34 cellular contexts compared by ENCODE assay signal in the genomic region with DNA sequence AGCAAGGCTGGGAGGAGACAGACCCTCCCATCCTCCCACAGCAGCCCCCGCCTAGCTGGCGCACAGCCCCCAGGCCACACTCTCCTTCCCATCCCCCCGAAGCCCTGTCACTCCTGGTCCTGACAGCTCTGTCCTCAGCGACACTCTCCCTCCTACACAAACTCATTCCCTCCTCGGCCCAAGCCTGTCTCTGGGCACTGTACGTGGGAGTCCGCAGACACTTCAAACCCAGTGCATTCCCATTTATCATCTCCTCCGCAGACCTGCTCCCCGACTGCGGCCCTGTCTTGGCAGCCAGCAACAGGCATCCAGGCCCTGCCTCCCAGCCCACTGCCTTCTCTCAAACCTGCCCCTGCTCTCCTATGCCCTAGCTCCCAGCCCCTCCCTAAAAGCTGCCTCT. TPM values are rescaled to one million over a fixed set of nuclear protein-coding genes. Genes with fewer than 3 reads are reported as not detected.
DNase-seq lines count a peak whose midpoint lies in the region; ATAC-seq and TF ChIP-seq lines count a peak whose summit lies in the region.
"Had no signal": no experiment of that assay in that cellular context is flagged by ENCODE, and none has a peak within 500 bp of the region (broad histone marks: within the 10 kb centered on the region; RNA-seq: fewer than 3 reads in every experiment).

No MANE protein-coding gene starts in this region.

- H3K9me3 Mint-ChIP-seq in activated CD4-positive, alpha-beta T cell treated with anti-CD3 and anti-CD28 coated beads for 36 hours (ENCODE audit: low read depth): no peaks in the 10 kb centered on the region
- H3K9me3 Mint-ChIP-seq: activated naive CD4-positive, alpha-beta T cell treated with anti-CD3 and anti-CD28 coated beads, Interleukin-2, amount 50 U/mL, for 72 hours; CD8-positive, alpha-beta memory T cell; central memory CD8-positive, alpha-beta T cell; dendritic cell treated with granulocyte-macrophage colony-stimulating factor and Interleukin-4, amounts not matched to agents 40 ng/mL and 50 ng/mL, for 4 days; naive thymus-derived CD8-positive, alpha-beta T cell; stimulated activated naive CD8-positive, alpha-beta T cell treated with anti-CD3 and anti-CD28 coated beads, Interleukin-15, Interleukin-2, amounts not matched to agents 100 ng/mL and 50 ng/mL, for 24 hours had no signal

- no peak for ATAC-seq in activated CD4-positive, alpha-beta T cell treated with anti-CD3 and anti-CD28 coated beads for 36 hours
- ATAC-seq: activated naive CD4-positive, alpha-beta T cell treated with anti-CD3 and anti-CD28 coated beads, Interleukin-2, amount 50 U/mL, for 72 hours; foreskin keratinocyte; naive thymus-derived CD8-positive, alpha-beta T cell; PC-3 had no signal

- H3K27ac ChIP-seq in GM23248 (no peak overlapping the region), smooth muscle cell (ENCODE audit: low read depth) (no peak overlapping the region)
- H3K27ac ChIP-seq: ascending aorta, esophagus muscularis mucosa, foreskin keratinocyte, right atrium auricular region, SK-N-MC, spleen had no signal

- POLR2A ChIA-PET in activated CD4-positive, alpha-beta T cell treated with anti-CD3 and anti-CD28 coated beads for 36 hours (lab: Charles Lee): no interaction called here

- H4K20me1 ChIP-seq in GM23248 (ENCODE audit: insufficient read depth): no peaks in the 10 kb centered on the region
- no peaks in the 10 kb centered on the region for H4K20me1 ChIP-seq in smooth muscle cell (ENCODE audit: low read depth)

- H3K27me3 ChIP-seq in GM23248 (replicated peaks; ENCODE audit: insufficient read depth): no peaks in the 10 kb centered on the region; the same call in 1 of the 2 replicates
- no peaks in the 10 kb centered on the region for H3K27me3 ChIP-seq in neuron (ENCODE audit: insufficient read depth, low read length)
- peaks cover 53% of the 10 kb centered on the region for H3K27me3 ChIP-seq in smooth muscle cell (ENCODE audit: low read depth)
- H3K27me3 ChIP-seq: ascending aorta, BE2C, right atrium auricular region had no signal

- H3K4me3 Mint-ChIP-seq in activated CD4-positive, alpha-beta T cell treated with anti-CD3 and anti-CD28 coated beads for 36 hours: no peak overlapping the region
- H3K4me3 Mint-ChIP-seq: CD8-positive, alpha-beta memory T cell; central memory CD8-positive, alpha-beta T cell; dendritic cell treated with granulocyte-macrophage colony-stimulating factor and Interleukin-4, amounts not matched to agents 40 ng/mL and 50 ng/mL, for 4 days; naive thymus-derived CD8-positive, alpha-beta T cell; stimulated activated naive CD8-positive, alpha-beta T cell treated with anti-CD3 and anti-CD28 coated beads, Interleukin-15, Interleukin-2, amounts not matched to agents 100 ng/mL and 50 ng/mL, for 24 hours had no signal

- no peaks in the 10 kb centered on the region for H3K36me3 Mint-ChIP-seq in activated CD4-positive, alpha-beta T cell treated with anti-CD3 and anti-CD28 coated beads for 36 hours (ENCODE audit: low read depth)
- H3K36me3 Mint-ChIP-seq: activated naive CD4-positive, alpha-beta T cell treated with anti-CD3 and anti-CD28 coated beads, Interleukin-2, amount 50 U/mL, for 72 hours; CD8-positive, alpha-beta memory T cell; naive thymus-derived CD8-positive, alpha-beta T cell had no signal

- H3F3A ChIP-seq in GM23248 (ENCODE audit: insufficient read depth) (peaks cover 12% of the 10 kb centered on the region; the same call in 1 of the 2 replicates), smooth muscle cell (ENCODE audit: low read depth) (no peaks in the 10 kb centered on the region)

- TF ChIP-seq CTCF in fibroblast of pulmonary artery (IDR thresholded peaks at IDR 0.05; ENCODE audit: low read length, missing control alignments): no peak
- no peak for TF ChIP-seq CTCF in smooth muscle cell (IDR thresholded peaks at IDR 0.05; ENCODE audit: borderline replicate concordance, insufficient read depth, poor library complexity, severe bottlenecking)

- CTCF ChIA-PET in activated CD4-positive, alpha-beta T cell treated with anti-CD3 and anti-CD28 coated beads for 36 hours (lab: Charles Lee): interaction anchor here (0.6 kb wide), 1 partner anchor 499 kb away, joined by 3 read pairs; no protein-coding TSS in a partner anchor

- in situ Hi-C loops in GM23248 (cut with MboI): no loop called here

- H3K79me2 ChIP-seq in GM23248 (ENCODE audit: insufficient read depth): no peaks in the 10 kb centered on the region
- no peaks in the 10 kb centered on the region for H3K79me2 ChIP-seq in smooth muscle cell (ENCODE audit: low read depth)

- H3K9ac ChIP-seq in GM23248 (peak overlapping the region; percentile 43), smooth muscle cell (ENCODE audit: low read depth) (no peak overlapping the region)

- H3K36me3 ChIP-seq in GM23248 (ENCODE audit: low read depth) (no peaks in the 10 kb centered on the region), neuron (ENCODE audit: insufficient read depth, low read length) (no peaks in the 10 kb centered on the region), smooth muscle cell (ENCODE audit: low read depth) (no peaks in the 10 kb centered on the region)
- H3K36me3 ChIP-seq: ascending aorta, BE2C, esophagus muscularis mucosa, right atrium auricular region, spleen had no signal

- H3K4me2 ChIP-seq in GM23248 (ENCODE audit: unreplicated experiment) (peak overlapping the region; percentile 19), smooth muscle cell (no peak overlapping the region)

- H3K4me1 Mint-ChIP-seq in activated CD4-positive, alpha-beta T cell treated with anti-CD3 and anti-CD28 coated beads for 36 hours: no peaks in the 10 kb centered on the region
- H3K4me1 Mint-ChIP-seq: CD8-positive, alpha-beta memory T cell; central memory CD8-positive, alpha-beta T cell; naive thymus-derived CD8-positive, alpha-beta T cell had no signal

- peak overlapping the region; percentile 1; the same call in 1 of the 2 replicates for H2AFZ ChIP-seq in GM23248
- H2AFZ ChIP-seq in neuron (ENCODE audit: low read depth, low read length): peak overlapping the region; percentile 13
- no peak overlapping the region for H2AFZ ChIP-seq in smooth muscle cell (ENCODE audit: low read depth)

- H3K27ac Mint-ChIP-seq in activated CD4-positive, alpha-beta T cell treated with anti-CD3 and anti-CD28 coated beads for 36 hours: no peak overlapping the region
- H3K27ac Mint-ChIP-seq: activated naive CD4-positive, alpha-beta T cell treated with anti-CD3 and anti-CD28 coated beads, Interleukin-2, amount 50 U/mL, for 72 hours; CD8-positive, alpha-beta memory T cell; dendritic cell treated with granulocyte-macrophage colony-stimulating factor and Interleukin-4, amounts not matched to agents 40 ng/mL and 50 ng/mL, for 4 days; stimulated activated naive CD8-positive, alpha-beta T cell treated with anti-CD3 and anti-CD28 coated beads, Interleukin-15, Interleukin-2, amounts not matched to agents 100 ng/mL and 50 ng/mL, for 24 hours had no signal

- intact Hi-C loops in activated CD4-positive, alpha-beta T cell treated with anti-CD3 and anti-CD28 coated beads for 36 hours (cut with DNase I, micrococcal nuclease): no loop called here

- H3K9me2 ChIP-seq in GM23248 (ENCODE audit: insufficient read depth): no peaks in the 10 kb centered on the region

- WGBS in GM23248 (ENCODE audit: low coverage in 1 of 2, low lambda C conversion rate in 2 of 2, missing lambda C conversion rate in 2 of 2), 2 experiments: 27 to 34% methylated on average over 10 of the region's 10 CpGs
- WGBS in smooth muscle cell (ENCODE audit: low lambda C conversion rate): 38% methylated on average over 10 of the region's 10 CpGs

- H3K4me1 ChIP-seq in GM23248 (ENCODE audit: insufficient read depth) (peaks cover 20% of the 10 kb centered on the region), neuron (ENCODE audit: insufficient read depth, low read length) (peaks cover 28% of the 10 kb centered on the region), smooth muscle cell (ENCODE audit: low read depth) (peaks cover 19% of the 10 kb centered on the region)
- H3K4me1 ChIP-seq: ascending aorta, BE2C, foreskin keratinocyte, right atrium auricular region, spleen had no signal

- no peak overlapping the region for H3K4me3 ChIP-seq in GM23248
- no peak overlapping the region for H3K4me3 ChIP-seq in fibroblast of pulmonary artery (replicated peaks; ENCODE audit: low read depth, low read length)
- peak overlapping the region; percentile 2 for H3K4me3 ChIP-seq in neuron (ENCODE audit: low read length)
- H3K4me3 ChIP-seq in smooth muscle cell: no peak overlapping the region
- H3K4me3 ChIP-seq: ascending aorta, esophagus muscularis mucosa, right atrium auricular region, SK-N-MC, spleen had no signal

- peak; percentile 40 for DNase-seq in GM23248
- peak; percentile 69 for DNase-seq in NCI-H226
- peak; percentile 34 for DNase-seq in fibroblast of pulmonary artery (ENCODE audit: low read depth)
- no peak for DNase-seq in SW 1271 (lab: John Stamatoyannopoulos, UW)
- no peak for DNase-seq in smooth muscle cell (lab: John Stamatoyannopoulos, UW; ENCODE audit: unreplicated experiment)
- no peak for DNase-seq in activated CD4-positive, alpha-beta T cell treated with anti-CD3 and anti-CD28 coated beads for 36 hours
- no peak for DNase-seq in GOT3 (lab: John Stamatoyannopoulos, UW)
- DNase-seq: ACHN; activated CD4-positive, alpha-beta T cell treated with anti-CD3 and anti-CD28 coated beads for 48 hours; activated effector memory CD4-positive, alpha-beta T cell treated with Interleukin-2 at 50 U/mL for 16 hours; BE2C; CD8-positive, alpha-beta memory T cell; foreskin keratinocyte; H7; head of caudate nucleus; MM.1S; NCI-H2029; NCI-H69; PC-3; spleen; stimulated activated CD4-positive, alpha-beta T cell treated with anti-CD3 and anti-CD28 coated beads, Interleukin-2, amount 100 ng/mL, for 24 hours had no signal

- H3K27me3 Mint-ChIP-seq in activated CD4-positive, alpha-beta T cell treated with anti-CD3 and anti-CD28 coated beads for 36 hours: peaks cover 12% of the 10 kb centered on the region

- H3K9me3 ChIP-seq in GM23248 (ENCODE audit: low read depth) (no peaks in the 10 kb centered on the region), neuron (ENCODE audit: low read length) (no peaks in the 10 kb centered on the region), smooth muscle cell (replicated peaks; ENCODE audit: low read depth) (no peaks in the 10 kb centered on the region)
- H3K9me3 ChIP-seq: ascending aorta, BE2C, esophagus muscularis mucosa, right atrium auricular region, spleen had no signal

RNA-seq across cellular contexts. Expression of a gene that starts 25.0 kb away (rescaled TPM):
- 5.1 and 9.0 TPM in 2 replicates for total RNA-seq in GM23248 (2014; rRNA removed; shearing (Covaris generic))
- polyA plus RNA-seq in GM23248 (2016; fragmentation: Nextera tagmentation; extraction: Ambion mirVana): 1.0 and 2.0 TPM in 2 replicates
- 1.8 and 6.7 TPM in 2 replicates for total RNA-seq in smooth muscle cell
- 1.1 and 2.7 TPM in 2 replicates for polyA plus RNA-seq in smooth muscle cell
- not detected for total RNA-seq in activated CD4-positive, alpha-beta T cell treated with anti-CD3 and anti-CD28 coated beads for 36 hours
- total RNA-seq: activated naive CD4-positive, alpha-beta T cell treated with anti-CD3 and anti-CD28 coated beads, Interleukin-2, amount 50 U/mL, for 72 hours had no signal
- polyA plus RNA-seq: CD8-positive, alpha-beta memory T cell; naive thymus-derived CD8-positive, alpha-beta T cell had no signal

RNA-seq across cellular contexts. Expression of a gene that starts 32.6 kb away (rescaled TPM):
- total RNA-seq in GM23248 (2014; rRNA removed; shearing (Covaris generic)): not detected in 2 replicates
- polyA plus RNA-seq in GM23248 (2016; fragmentation: Nextera tagmentation; extraction: Ambion mirVana) (not detected in 2 replicates), smooth muscle cell (not detected in 2 replicates)
- not detected in 2 replicates for total RNA-seq in smooth muscle cell
- not detected for total RNA-seq in activated CD4-positive, alpha-beta T cell treated with anti-CD3 and anti-CD28 coated beads for 36 hours
- total RNA-seq: activated CD8-positive, alpha-beta memory T cell treated with anti-CD3 and anti-CD28 coated beads for 36 hours; activated naive CD4-positive, alpha-beta T cell treated with anti-CD3 and anti-CD28 coated beads, Interleukin-2, amount 50 U/mL, for 72 hours; Daoy; foreskin keratinocyte; H7; naive thymus-derived CD8-positive, alpha-beta T cell; PC-3 had no signal
- polyA plus RNA-seq: CD8-positive, alpha-beta memory T cell; foreskin keratinocyte; keratinocyte; naive thymus-derived CD8-positive, alpha-beta T cell had no signal

RNA-seq across cellular contexts. Expression of a gene that starts 42.2 kb away (rescaled TPM):
- not detected in 2 replicates for total RNA-seq in GM23248 (2014; rRNA removed; shearing (Covaris generic))
- polyA plus RNA-seq in GM23248 (2016; fragmentation: Nextera tagmentation; extraction: Ambion mirVana) (not detected in 2 replicates), smooth muscle cell (not detected in 2 replicates)
- total RNA-seq in smooth muscle cell: not detected in 2 replicates
- total RNA-seq in activated CD4-positive, alpha-beta T cell treated with anti-CD3 and anti-CD28 coated beads for 36 hours: not detected
- total RNA-seq: activated CD8-positive, alpha-beta memory T cell treated with anti-CD3 and anti-CD28 coated beads for 36 hours; activated naive CD4-positive, alpha-beta T cell treated with anti-CD3 and anti-CD28 coated beads, Interleukin-2, amount 50 U/mL, for 72 hours; Daoy; foreskin keratinocyte; H7; PC-3 had no signal
- polyA plus RNA-seq: CD8-positive, alpha-beta memory T cell; foreskin keratinocyte; keratinocyte; naive thymus-derived CD8-positive, alpha-beta T cell had no signal

RNA-seq across cellular contexts. Expression of a gene that starts 49.2 kb away (rescaled TPM):
- not detected in 2 replicates for total RNA-seq in GM23248 (2014; rRNA removed; shearing (Covaris generic))
- polyA plus RNA-seq in GM23248 (2016; fragmentation: Nextera tagmentation; extraction: Ambion mirVana) (not detected in 2 replicates), smooth muscle cell (not detected in 2 replicates)
- not detected in 2 replicates for total RNA-seq in smooth muscle cell
- not detected for total RNA-seq in activated CD4-positive, alpha-beta T cell treated with anti-CD3 and anti-CD28 coated beads for 36 hours
- total RNA-seq: activated CD8-positive, alpha-beta memory T cell treated with anti-CD3 and anti-CD28 coated beads for 36 hours; activated naive CD4-positive, alpha-beta T cell treated with anti-CD3 and anti-CD28 coated beads, Interleukin-2, amount 50 U/mL, for 72 hours; Daoy; foreskin keratinocyte; H7; PC-3 had no signal
- polyA plus RNA-seq: CD8-positive, alpha-beta memory T cell; foreskin keratinocyte; keratinocyte; naive thymus-derived CD8-positive, alpha-beta T cell had no signal

Comparison
In these comparisons a context has a peak if more than half of its experiments do, and no peak if none do; other contexts are left out.
1. DNase-seq: peak in GM23248 (single experiment), NCI-H226 (single experiment) and fibroblast of pulmonary artery (single experiment); none in SW 1271 (0 of 2), smooth muscle cell (single experiment), activated CD4-positive, alpha-beta T cell treated with anti-CD3 and anti-CD28 coated beads for 36 hours (single experiment) and GOT3 (single experiment).